1 cellular context compared by ENCODE assay signal in the genomic region with DNA sequence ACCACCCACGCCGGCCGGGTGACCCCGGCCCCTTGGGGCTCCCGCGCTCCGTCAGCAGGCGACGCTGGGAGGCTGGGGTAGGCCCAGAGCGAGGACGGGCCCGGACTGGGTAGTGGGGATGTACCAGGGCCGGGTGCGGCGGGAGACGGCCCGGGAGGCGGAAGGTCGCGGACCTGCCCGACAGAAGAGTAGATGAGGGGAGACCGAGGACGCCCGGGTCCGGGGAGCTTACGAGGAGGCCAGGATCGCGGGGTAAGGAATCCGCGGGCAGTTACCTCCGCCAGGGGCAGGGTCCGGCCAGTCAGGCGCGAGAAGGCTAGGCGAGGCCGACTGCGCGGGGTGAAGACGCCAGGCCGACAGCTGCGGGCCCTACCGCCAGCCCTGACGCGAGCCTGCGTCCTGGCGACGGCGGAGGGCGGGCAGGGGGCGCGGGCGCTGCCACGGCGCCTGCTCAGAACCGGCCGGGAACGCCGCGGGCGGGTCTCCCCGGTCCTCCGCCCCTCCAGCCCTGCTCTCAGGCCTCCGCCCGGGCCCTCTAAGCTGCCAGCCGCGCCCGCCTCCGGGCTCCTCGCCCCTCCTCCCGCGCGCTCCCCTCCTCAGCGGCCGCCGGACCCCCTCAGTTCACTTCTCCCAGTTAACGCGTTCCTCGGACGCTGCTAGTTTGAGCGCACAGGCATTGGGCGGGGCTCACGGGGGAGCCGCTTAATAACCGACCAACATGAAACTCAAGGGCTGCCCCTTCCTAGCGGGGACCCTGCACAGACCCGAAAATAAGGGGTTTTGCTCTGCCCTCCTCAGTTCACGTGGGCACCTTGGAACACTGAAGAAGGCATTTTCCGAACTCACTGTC.
TF ChIP-seq lines count a peak whose summit lies in the region.

CPLANE1 (minus strand) TSS at position 407 of the 850 bp plus-strand sequence. CDS start 1,678 bp downstream, outside the sequence.

TF ChIP-seq in HepG2, 621 proteins besides CTCF, POLR2A, EP300 and RAD21 (continued from another document and continues in another):
- TF ChIP-seq ZNF652 (CRISPR knock-in tag; IDR thresholded peaks at IDR 0.05; ENCODE audit: borderline replicate concordance, low read depth) (no peak), ZNF598 (CRISPR knock-in tag; IDR thresholded peaks at IDR 0.05; ENCODE audit: borderline replicate concordance) (no peak), BCL6 (CRISPR knock-in tag; IDR thresholded peaks at IDR 0.05) (0 out of 2 replicates have a peak, but pooled peaks have one; percentile 31), SNRNP70 (IDR thresholded peaks at IDR 0.05; ENCODE audit: low read depth, low read length) (no peak), KMT2B (CRISPR knock-in tag; IDR thresholded peaks at IDR 0.05) (peak; percentile 52), ZNF589 (CRISPR knock-in tag; conservative IDR thresholded peaks at IDR 0.05) (no peak), NCOA2 (CRISPR knock-in tag; IDR thresholded peaks at IDR 0.05) (no peak), SMARCC2 (IDR thresholded peaks at IDR 0.05) (no peak), ZNF446 (CRISPR knock-in tag; IDR thresholded peaks at IDR 0.05) (peak; percentile 75; the same call in 1 of the 2 replicates), RBAK (CRISPR knock-in tag; IDR thresholded peaks at IDR 0.05) (no peak), HMG20B (CRISPR knock-in tag; conservative IDR thresholded peaks at IDR 0.05) (no peak), ZNF7 (CRISPR knock-in tag; IDR thresholded peaks at IDR 0.05) (no peak), NFE2 (CRISPR knock-in tag; IDR thresholded peaks at IDR 0.05) (no peak), CBX2 (IDR thresholded peaks at IDR 0.05; ENCODE audit: low read depth, low read length) (no peak), CBX2 (CRISPR knock-in tag; IDR thresholded peaks at IDR 0.05; ENCODE audit: low read depth) (no peak), ZNF160 (CRISPR knock-in tag; IDR thresholded peaks at IDR 0.05) (no peak), KLF15 (CRISPR knock-in tag; IDR thresholded peaks at IDR 0.05; ENCODE audit: borderline replicate concordance) (no peak), GATA4 (IDR thresholded peaks at IDR 0.05; ENCODE audit: borderline replicate concordance, low read depth) (no peak), KDM1A (CRISPR knock-in tag; IDR thresholded peaks at IDR 0.05) (no peak), STAT6 (CRISPR knock-in tag; IDR thresholded peaks at IDR 0.05; ENCODE audit: borderline replicate concordance) (no peak), ZNF501 (CRISPR knock-in tag; IDR thresholded peaks at IDR 0.05) (no peak; the same call in 1 of the 2 replicates), SAFB2 (CRISPR knock-in tag; IDR thresholded peaks at IDR 0.05; ENCODE audit: borderline replicate concordance, low read depth) (peak; percentile 59; the same call in 1 of the 2 replicates), ZNF766 (CRISPR knock-in tag; IDR thresholded peaks at IDR 0.05; ENCODE audit: borderline replicate concordance) (no peak; the same call in 1 of the 2 replicates), ARID4A (CRISPR knock-in tag; IDR thresholded peaks at IDR 0.05; ENCODE audit: borderline replicate concordance) (peak; percentile 87), ZNF841 (CRISPR knock-in tag; IDR thresholded peaks at IDR 0.05; ENCODE audit: borderline replicate concordance) (no peak), FOXK1 (CRISPR knock-in tag; IDR thresholded peaks at IDR 0.05; ENCODE audit: borderline replicate concordance, low read depth) (0 out of 2 replicates have a peak, but pooled peaks have one; percentile 29), NR3C1 (CRISPR knock-in tag; IDR thresholded peaks at IDR 0.05) (no peak)
- TF ChIP-seq, protein P1, sequence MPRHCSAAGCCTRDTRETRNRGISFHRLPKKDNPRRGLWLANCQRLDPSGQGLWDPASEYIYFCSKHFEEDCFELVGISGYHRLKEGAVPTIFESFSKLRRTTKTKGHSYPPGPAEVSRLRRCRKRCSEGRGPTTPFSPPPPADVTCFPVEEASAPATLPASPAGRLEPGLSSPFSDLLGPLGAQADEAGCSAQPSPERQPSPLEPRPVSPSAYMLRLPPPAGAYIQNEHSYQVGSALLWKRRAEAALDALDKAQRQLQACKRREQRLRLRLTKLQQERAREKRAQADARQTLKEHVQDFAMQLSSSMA (CRISPR knock-in tag; IDR thresholded peaks at IDR 0.05): peak; percentile 49; the same call in 1 of the 2 replicates
- TF ChIP-seq, protein P2, sequence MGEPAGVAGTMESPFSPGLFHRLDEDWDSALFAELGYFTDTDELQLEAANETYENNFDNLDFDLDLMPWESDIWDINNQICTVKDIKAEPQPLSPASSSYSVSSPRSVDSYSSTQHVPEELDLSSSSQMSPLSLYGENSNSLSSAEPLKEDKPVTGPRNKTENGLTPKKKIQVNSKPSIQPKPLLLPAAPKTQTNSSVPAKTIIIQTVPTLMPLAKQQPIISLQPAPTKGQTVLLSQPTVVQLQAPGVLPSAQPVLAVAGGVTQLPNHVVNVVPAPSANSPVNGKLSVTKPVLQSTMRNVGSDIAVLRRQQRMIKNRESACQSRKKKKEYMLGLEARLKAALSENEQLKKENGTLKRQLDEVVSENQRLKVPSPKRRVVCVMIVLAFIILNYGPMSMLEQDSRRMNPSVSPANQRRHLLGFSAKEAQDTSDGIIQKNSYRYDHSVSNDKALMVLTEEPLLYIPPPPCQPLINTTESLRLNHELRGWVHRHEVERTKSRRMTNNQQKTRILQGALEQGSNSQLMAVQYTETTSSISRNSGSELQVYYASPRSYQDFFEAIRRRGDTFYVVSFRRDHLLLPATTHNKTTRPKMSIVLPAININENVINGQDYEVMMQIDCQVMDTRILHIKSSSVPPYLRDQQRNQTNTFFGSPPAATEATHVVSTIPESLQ (CRISPR knock-in tag; conservative IDR thresholded peaks at IDR 0.05): no peak
- TF ChIP-seq, protein P3, sequence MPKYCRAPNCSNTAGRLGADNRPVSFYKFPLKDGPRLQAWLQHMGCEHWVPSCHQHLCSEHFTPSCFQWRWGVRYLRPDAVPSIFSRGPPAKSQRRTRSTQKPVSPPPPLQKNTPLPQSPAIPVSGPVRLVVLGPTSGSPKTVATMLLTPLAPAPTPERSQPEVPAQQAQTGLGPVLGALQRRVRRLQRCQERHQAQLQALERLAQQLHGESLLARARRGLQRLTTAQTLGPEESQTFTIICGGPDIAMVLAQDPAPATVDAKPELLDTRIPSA (CRISPR knock-in tag; IDR thresholded peaks at IDR 0.05; ENCODE audit: borderline replicate concordance): peak; percentile 50; the same call in 1 of the 2 replicates
- TF ChIP-seq, protein P4, sequence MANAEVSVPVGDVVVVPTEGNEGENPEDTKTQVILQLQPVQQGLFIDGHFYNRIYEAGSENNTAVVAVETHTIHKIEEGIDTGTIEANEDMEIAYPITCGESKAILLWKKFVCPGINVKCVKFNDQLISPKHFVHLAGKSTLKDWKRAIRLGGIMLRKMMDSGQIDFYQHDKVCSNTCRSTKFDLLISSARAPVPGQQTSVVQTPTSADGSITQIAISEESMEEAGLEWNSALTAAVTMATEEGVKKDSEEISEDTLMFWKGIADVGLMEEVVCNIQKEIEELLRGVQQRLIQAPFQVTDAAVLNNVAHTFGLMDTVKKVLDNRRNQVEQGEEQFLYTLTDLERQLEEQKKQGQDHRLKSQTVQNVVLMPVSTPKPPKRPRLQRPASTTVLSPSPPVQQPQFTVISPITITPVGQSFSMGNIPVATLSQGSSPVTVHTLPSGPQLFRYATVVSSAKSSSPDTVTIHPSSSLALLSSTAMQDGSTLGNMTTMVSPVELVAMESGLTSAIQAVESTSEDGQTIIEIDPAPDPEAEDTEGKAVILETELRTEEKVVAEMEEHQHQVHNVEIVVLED (CRISPR knock-in tag; IDR thresholded peaks at IDR 0.05; ENCODE audit: borderline replicate concordance): peak; percentile 70; the same call in 1 of the 2 replicates
- TF ChIP-seq, protein P5, sequence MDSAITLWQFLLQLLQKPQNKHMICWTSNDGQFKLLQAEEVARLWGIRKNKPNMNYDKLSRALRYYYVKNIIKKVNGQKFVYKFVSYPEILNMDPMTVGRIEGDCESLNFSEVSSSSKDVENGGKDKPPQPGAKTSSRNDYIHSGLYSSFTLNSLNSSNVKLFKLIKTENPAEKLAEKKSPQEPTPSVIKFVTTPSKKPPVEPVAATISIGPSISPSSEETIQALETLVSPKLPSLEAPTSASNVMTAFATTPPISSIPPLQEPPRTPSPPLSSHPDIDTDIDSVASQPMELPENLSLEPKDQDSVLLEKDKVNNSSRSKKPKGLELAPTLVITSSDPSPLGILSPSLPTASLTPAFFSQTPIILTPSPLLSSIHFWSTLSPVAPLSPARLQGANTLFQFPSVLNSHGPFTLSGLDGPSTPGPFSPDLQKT (CRISPR knock-in tag; IDR thresholded peaks at IDR 0.05; ENCODE audit: borderline replicate concordance): no peak
- TF ChIP-seq, protein P6, sequence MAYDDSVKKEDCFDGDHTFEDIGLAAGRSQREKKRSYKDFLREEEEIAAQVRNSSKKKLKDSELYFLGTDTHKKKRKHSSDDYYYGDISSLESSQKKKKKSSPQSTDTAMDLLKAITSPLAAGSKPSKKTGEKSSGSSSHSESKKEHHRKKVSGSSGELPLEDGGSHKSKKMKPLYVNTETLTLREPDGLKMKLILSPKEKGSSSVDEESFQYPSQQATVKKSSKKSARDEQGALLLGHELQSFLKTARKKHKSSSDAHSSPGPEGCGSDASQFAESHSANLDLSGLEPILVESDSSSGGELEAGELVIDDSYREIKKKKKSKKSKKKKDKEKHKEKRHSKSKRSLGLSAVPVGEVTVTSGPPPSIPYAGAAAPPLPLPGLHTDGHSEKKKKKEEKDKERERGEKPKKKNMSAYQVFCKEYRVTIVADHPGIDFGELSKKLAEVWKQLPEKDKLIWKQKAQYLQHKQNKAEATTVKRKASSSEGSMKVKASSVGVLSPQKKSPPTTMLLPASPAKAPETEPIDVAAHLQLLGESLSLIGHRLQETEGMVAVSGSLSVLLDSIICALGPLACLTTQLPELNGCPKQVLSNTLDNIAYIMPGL (CRISPR knock-in tag; IDR thresholded peaks at IDR 0.05; ENCODE audit: borderline replicate concordance in 1 of 2, low read depth in 1 of 2): peak; percentile 48 to 78; a peak in 3 of 4 replicates
